Comparison of ENCODE assay signal across 8 cellular contexts in genomic region chr16:49556252-49557069, GRCh38.
A peak's percentile ranks its signal among the peaks of the same experiment; 100 is the strongest.
DNase-seq lines count a peak whose midpoint lies in the region; ATAC-seq and TF ChIP-seq lines count a peak whose summit lies in the region.

No MANE protein-coding gene starts in this region.

- POLR2A ChIA-PET in PC-3 (lab: Charles Lee; ENCODE audit: unreplicated experiment) = no interaction called here

- peaks cover 8% of the 10 kb centered on the region for H3K27me3 Mint-ChIP-seq in glutamatergic neuron (ENCODE audit: unreplicated experiment)

- H3K9me2 ChIP-seq in PC-3 (replicated peaks; ENCODE audit: low read length) = no peaks in the 10 kb centered on the region

- H3K4me3 ChIP-seq in PC-3 (ENCODE audit: low read length) (no peak overlapping the region), thoracic aorta (no peak overlapping the region), aorta (ENCODE audit: low read length in 2 of 2) (no peak overlapping the region)

- H3K36me3 ChIP-seq in PC-3 (ENCODE audit: low read depth, low read length) (no peaks in the 10 kb centered on the region), thoracic aorta (no peaks in the 10 kb centered on the region), aorta (ENCODE audit: control insufficient read depth in 1 of 2, insufficient read depth in 2 of 2, low read length in 1 of 2) (no peaks in the 10 kb centered on the region)

- H3K4me1 ChIP-seq in PC-3 (ENCODE audit: insufficient read depth, low read length) = no peaks in the 10 kb centered on the region
- peaks cover 0 to 9% of the 10 kb centered on the region in 2 donors for H3K4me1 ChIP-seq in thoracic aorta (ENCODE audit: control insufficient read depth in 1 of 2, low read depth in 2 of 2)
- H3K4me1 ChIP-seq in aorta (ENCODE audit: control insufficient read depth in 1 of 2, insufficient read depth in 2 of 2, low read length in 2 of 2) = no peaks in the 10 kb centered on the region

- H3K9me3 ChIP-seq in PC-3 (ENCODE audit: low read length) (no peaks in the 10 kb centered on the region), thoracic aorta (no peaks in the 10 kb centered on the region), aorta (ENCODE audit: control insufficient read depth, low read length) (no peaks in the 10 kb centered on the region)

- H3F3A ChIP-seq in PC-3 (ENCODE audit: low read length, unreplicated experiment) = no peaks in the 10 kb centered on the region

- DNase-seq in NOMO-1 (lab: John Stamatoyannopoulos, UW; ENCODE audit: unreplicated experiment in 2 of 2) (peak; percentile 0 to 2), NOMO-1 treated with dmso at 0.1 percent for 144 hours (lab: John Stamatoyannopoulos, UW; ENCODE audit: unreplicated experiment) (no peak), PC-3 (peak; percentile 28), glutamatergic neuron (peak; percentile 36), thoracic aorta (ENCODE audit: low spot score) (no peak), aorta (no peak), C1 segment of cervical spinal cord (lab: John Stamatoyannopoulos, UW) (no peak)

- no peak overlapping the region for H2AFZ ChIP-seq in PC-3 (ENCODE audit: low read length)

- no peak overlapping the region for H3K27ac ChIP-seq in PC-3 (ENCODE audit: low read length)
- H3K27ac ChIP-seq in thoracic aorta = no peak overlapping the region
- H3K27ac ChIP-seq in aorta (ENCODE audit: low read depth in 1 of 2, low read length in 2 of 2) = no peak overlapping the region

- no peak overlapping the region for H3K4me2 ChIP-seq in PC-3 (ENCODE audit: low read length)

- ATAC-seq in PC-3 (no peak), thoracic aorta (ENCODE audit: insufficient number of reproducible peaks, low FRiP score, low read depth) (no peak), HG03432 (IDR thresholded peaks at IDR 0.05; ENCODE audit: unreplicated experiment) (no peak), aorta (ENCODE audit: low FRiP score) (no peak)

- H3K27ac Mint-ChIP-seq in glutamatergic neuron (ENCODE audit: unreplicated experiment) = no peak overlapping the region

- H3K79me2 ChIP-seq in PC-3 (ENCODE audit: low read length) = no peaks in the 10 kb centered on the region

- no peak overlapping the region for H3K9ac ChIP-seq in PC-3 (ENCODE audit: low read length)

- no peak overlapping the region for H3K4me3 Mint-ChIP-seq in glutamatergic neuron (ENCODE audit: unreplicated experiment)

- H3K27me3 ChIP-seq in PC-3 (ENCODE audit: low read length) (peaks cover 13% of the 10 kb centered on the region), thoracic aorta (replicated peaks; ENCODE audit: insufficient read depth) (no peaks in the 10 kb centered on the region), aorta (ENCODE audit: control insufficient read depth in 1 of 2, insufficient read depth in 2 of 2, low read length in 1 of 2) (no peaks in the 10 kb centered on the region)

- no peaks in the 10 kb centered on the region for H4K20me1 ChIP-seq in PC-3 (ENCODE audit: low read length)

- peaks cover 6% of the 10 kb centered on the region for H3K9me3 Mint-ChIP-seq in glutamatergic neuron (ENCODE audit: unreplicated experiment)

- H3K4me1 Mint-ChIP-seq in glutamatergic neuron (ENCODE audit: low read depth, unreplicated experiment) = peaks cover 44% of the 10 kb centered on the region

- H3K36me3 Mint-ChIP-seq in glutamatergic neuron (ENCODE audit: unreplicated experiment) = no peaks in the 10 kb centered on the region

- no TSS peak for BruUV-seq in PC-3 (replicated peaks; lab: Mats Ljungman, UMichigan)

- 65 to 72% methylated on average over 9 of the region's 9 CpGs for WGBS in aorta, 2 donors

- peak; percentile 51 for TF ChIP-seq CTCF in PC-3 (conservative IDR thresholded peaks at IDR 0.05; ENCODE audit: low read depth, low read length)
- peak; percentile 70 for TF ChIP-seq CTCF in glutamatergic neuron (IDR thresholded peaks at IDR 0.05; ENCODE audit: partially characterized antibody, unreplicated experiment)
- peak; percentile 37 for TF ChIP-seq CTCF in thoracic aorta (IDR thresholded peaks at IDR 0.05)

- CTCF ChIA-PET in PC-3 (lab: Charles Lee) = no interaction called here

- intact Hi-C loops in PC-3 (cut with micrococcal nuclease) (no loop called here), aorta (cut with DNase I) (no loop called here)

Comparison
In these comparisons a context has a peak if more than half of its experiments do, and no peak if none do; other contexts are left out.
1. DNase-seq: peak in NOMO-1 (2 of 2), PC-3 (single experiment) and glutamatergic neuron (single experiment); none in NOMO-1 treated with dmso at 0.1 percent for 144 hours (single experiment), thoracic aorta (single experiment), aorta (0 of 2) and C1 segment of cervical spinal cord (0 of 14).
2. Peak in every context shown above with its lines, with median percentiles within 50 percentile points of each other: CTCF ChIP-seq.